ENCODE assay signal across 8 cellular contexts in the genomic region with DNA sequence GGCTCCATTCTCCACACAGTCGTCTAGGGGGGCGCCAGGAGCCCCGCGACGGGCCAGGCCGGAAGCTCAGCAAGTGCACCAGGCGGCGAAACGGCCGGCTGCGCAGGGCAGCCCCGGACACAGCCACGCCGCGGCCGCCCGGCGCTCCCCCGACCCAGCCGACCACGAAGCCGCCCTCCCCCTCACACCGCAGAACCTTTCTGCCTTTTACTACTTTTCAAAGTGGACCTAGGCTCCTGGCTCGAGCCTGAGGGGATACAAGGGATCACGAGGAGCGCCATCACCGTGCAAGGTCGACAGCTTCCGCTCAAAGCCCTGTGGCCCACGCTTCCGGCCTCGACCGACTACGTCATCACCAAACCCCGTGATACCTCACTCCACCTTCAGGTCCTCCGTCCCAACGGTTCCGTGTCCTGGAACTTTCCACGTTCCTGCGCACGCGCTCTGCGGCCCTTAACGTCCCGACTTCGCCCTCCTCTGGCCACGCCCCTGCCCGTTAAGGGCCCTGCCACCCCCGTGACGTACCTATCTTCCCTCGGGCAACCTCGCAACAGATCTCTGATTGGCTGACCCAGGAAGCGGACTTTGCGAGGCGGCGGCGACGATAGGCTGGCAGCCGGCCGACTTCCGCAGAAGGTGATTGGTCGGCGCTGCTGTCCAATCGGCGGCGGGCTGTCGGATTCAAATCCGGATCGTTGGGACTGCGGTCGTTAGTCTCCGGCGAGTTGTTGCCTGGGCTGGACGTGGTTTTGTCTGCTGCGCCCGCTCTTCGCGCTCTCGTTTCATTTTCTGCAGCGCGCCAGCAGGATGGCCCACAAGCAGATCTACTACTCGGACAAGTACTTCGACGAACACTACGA. TPM values are rescaled to one million over a fixed set of nuclear protein-coding genes. Genes with fewer than 3 reads are reported as not detected.
DNase-seq lines count a peak whose midpoint lies in the region; ATAC-seq and TF ChIP-seq lines count a peak whose summit lies in the region.

Gene CKS2 (plus strand): TSS at position 710 of the 860 bp plus-strand sequence. CDS start 98 bp downstream, at position 808.

- peaks cover 61% of the 10 kb centered on the region for H3K79me2 ChIP-seq in ACC112 (ENCODE audit: control insufficient read depth, insufficient read depth, low read length, unreplicated experiment)

- H2AFZ ChIP-seq in ACC112 (ENCODE audit: low read length, unreplicated experiment) = no peak within 1 kb of the TSS

- peak; percentile 97 for TF ChIP-seq POLR2A in breast epithelium (IDR thresholded peaks at IDR 0.05)

- H3K27ac ChIP-seq in ACC112 (ENCODE audit: low read depth, low read length) (peak within 1 kb of the TSS; percentile 99), VCaP (peak within 1 kb of the TSS; percentile 97), breast epithelium (peak within 1 kb of the TSS; percentile 99 to 100), iPS-18a (ENCODE audit: low read length) (peak within 1 kb of the TSS; percentile 96)

- peak; percentile 99 for DNase-seq in NCI-H2196 treated with DMSO at 0.1 percent for 48 hours (lab: John Stamatoyannopoulos, UW; ENCODE audit: unreplicated experiment)
- DNase-seq in breast epithelium (ENCODE audit: low spot score in 2 of 2) = peak; percentile 100

- TF ChIP-seq CTCF in VCaP (conservative IDR thresholded peaks at IDR 0.05) = no peak
- TF ChIP-seq CTCF in breast epithelium (IDR thresholded peaks at IDR 0.05) = no peak

- peaks cover 6% of the 10 kb centered on the region for H3K36me3 ChIP-seq in ACC112 (ENCODE audit: insufficient read depth, low read length)
- H3K36me3 ChIP-seq in breast epithelium = no peaks in the 10 kb centered on the region
- peaks cover 15% of the 10 kb centered on the region for H3K36me3 ChIP-seq in iPS-18a (ENCODE audit: control insufficient read depth, low read depth, low read length)
- H3K36me3 ChIP-seq in skeletal muscle satellite cell (ENCODE audit: insufficient read depth, low read length) = peaks cover 3% of the 10 kb centered on the region

- peaks cover 25% of the 10 kb centered on the region for H3K4me1 ChIP-seq in ACC112 (ENCODE audit: control insufficient read depth, insufficient read depth, low read length, unreplicated experiment)
- H3K4me1 ChIP-seq in breast epithelium = peaks cover 0 to 8% of the 10 kb centered on the region in 2 donors
- H3K4me1 ChIP-seq in iPS-18a (ENCODE audit: control insufficient read depth, low read depth, low read length) = peaks cover 26% of the 10 kb centered on the region
- H3K4me1 ChIP-seq in skeletal muscle satellite cell (ENCODE audit: control insufficient read depth, insufficient read depth, low read length) = peaks cover 27% of the 10 kb centered on the region

- no peaks in the 10 kb centered on the region for H3K9me3 ChIP-seq in breast epithelium
- H3K9me3 ChIP-seq in iPS-18a (ENCODE audit: control insufficient read depth, low read depth, low read length) = no peaks in the 10 kb centered on the region
- H3K9me3 ChIP-seq in skeletal muscle satellite cell (replicated peaks; ENCODE audit: low read length) = no peaks in the 10 kb centered on the region

- ATAC-seq in GM18870 (IDR thresholded peaks at IDR 0.05; ENCODE audit: unreplicated experiment) (peak; percentile 93), HG03135 (IDR thresholded peaks at IDR 0.05; ENCODE audit: unreplicated experiment) (peak; percentile 93)

- peak within 1 kb of the TSS; percentile 99 for H3K9ac ChIP-seq in iPS-18a (ENCODE audit: low read length)
- peak within 1 kb of the TSS; percentile 97 for H3K9ac ChIP-seq in skeletal muscle satellite cell (ENCODE audit: low read depth, low read length)

- intact Hi-C loops in breast epithelium (cut with DNase I; ENCODE audit: low total_unique reads) = no loop called here

- H3K4me3 ChIP-seq in ACC112 (ENCODE audit: low read depth, low read length) (peak within 1 kb of the TSS; percentile 93), breast epithelium (peak within 1 kb of the TSS; percentile 74 to 87 (median 85)), iPS-18a (ENCODE audit: low read length) (peak within 1 kb of the TSS; percentile 100), skeletal muscle satellite cell (ENCODE audit: low read length) (peak within 1 kb of the TSS; percentile 89)

- no peaks in the 10 kb centered on the region for H3K27me3 ChIP-seq in ACC112 (ENCODE audit: insufficient read depth, low read length)
- no peaks in the 10 kb centered on the region for H3K27me3 ChIP-seq in breast epithelium
- no peaks in the 10 kb centered on the region for H3K27me3 ChIP-seq in iPS-18a (ENCODE audit: control insufficient read depth, insufficient read depth, low read length)
- H3K27me3 ChIP-seq in skeletal muscle satellite cell (ENCODE audit: control insufficient read depth, insufficient read depth, low read length) = no peaks in the 10 kb centered on the region

- H3K4me2 ChIP-seq in skeletal muscle satellite cell (ENCODE audit: low read length) = peak within 1 kb of the TSS; percentile 97

RNA-seq across cellular contexts. Expression of gene CKS2, which starts in this region (rescaled TPM):
- 10 to 100 TPM; 18.2 to 32.4 (median 21.7) TPM for total RNA-seq in breast epithelium
- total RNA-seq in skeletal muscle satellite cell (2012; rRNA removed) = 132 and 179 TPM in 2 replicates

Comparison
In these comparisons a context has a peak if more than half of its experiments do, and no peak if none do; other contexts are left out.
1. Peak in every context shown above with its lines: DNase-seq, ATAC-seq, H3K4me3 ChIP-seq and H3K27ac ChIP-seq.